ENCODE assay signal across 11 cellular contexts in genomic region chr3:73727117-73727802, GRCh38.
DNase-seq lines count a peak whose midpoint lies in the region; ATAC-seq, FAIRE-seq and TF ChIP-seq lines count a peak whose summit lies in the region.
"Had no signal": no experiment of that assay in that cellular context is flagged by ENCODE, and none has a peak within 500 bp of the region (broad histone marks: within the 10 kb centered on the region; RNA-seq: fewer than 3 reads in every experiment).

No MANE protein-coding gene starts in this region.

- H3K4me3 Mint-ChIP-seq in HFFc6: peak overlapping the region; percentile 77

- H3K27ac ChIP-seq in mammary epithelial cell (ENCODE audit: insufficient read depth, low read depth, low read length): no peak overlapping the region

- H3K9me3 ChIP-seq in mammary epithelial cell (replicated peaks; ENCODE audit: insufficient read depth, low read length): no peaks in the 10 kb centered on the region

- intact Hi-C loops in mammary epithelial cell (cut with micrococcal nuclease): no loop called here

- in situ Hi-C loops in mammary epithelial cell (cut with MboI; ENCODE audit: low sequenced_read_pairs in 2 of 2): no loop called here

- dilution Hi-C loops in mammary epithelial cell (cut with HindIII; ENCODE audit: low sequenced_read_pairs): no loop called here

- H3K27me3 Mint-ChIP-seq in HFFc6 (ENCODE audit: insufficient read depth): no peaks in the 10 kb centered on the region; the same call in 1 of the 2 replicates

- H3K27ac Mint-ChIP-seq in HFFc6: peak overlapping the region; percentile 89
- H3K27ac Mint-ChIP-seq: activated naive CD4-positive, alpha-beta T cell treated with anti-CD3 and anti-CD28 coated beads, Interleukin-2, amount 50 U/mL, for 72 hours had no signal

- H3K27me3 ChIP-seq in mammary epithelial cell (ENCODE audit: insufficient read depth, low read length): no peaks in the 10 kb centered on the region

- H3K4me3 ChIP-seq in mammary epithelial cell (replicated peaks in 1 of 3; ENCODE audit: insufficient read depth in 1 of 3, low read depth in 2 of 3, low read length in 3 of 3): no peak overlapping the region

- 82% methylated on average over 8 of the region's 8 CpGs for WGBS in mammary epithelial cell (ENCODE audit: low coverage, missing lambda C conversion rate)

- H3K36me3 ChIP-seq in mammary epithelial cell (ENCODE audit: insufficient read depth, low read length): no peaks in the 10 kb centered on the region

- H2AFZ ChIP-seq in mammary epithelial cell (ENCODE audit: low read depth, low read length): peak overlapping the region; percentile 76

- no peaks in the 10 kb centered on the region for H3K9me3 Mint-ChIP-seq in HFFc6

- CTCF ChIA-PET in mammary epithelial cell (lab: Charles Lee; ENCODE audit: low non-redundant PET): no interaction called here

- H3K79me2 ChIP-seq in mammary epithelial cell (ENCODE audit: insufficient read depth, low read length): no peaks in the 10 kb centered on the region

- no peak for FAIRE-seq in GM12891 (lab: Jason Lieb, UNC)
- FAIRE-seq: islet of Langerhans had no signal

- ATAC-seq in HG03521 (IDR thresholded peaks at IDR 0.05; ENCODE audit: unreplicated experiment): no peak
- ATAC-seq: activated naive CD4-positive, alpha-beta T cell treated with anti-CD3 and anti-CD28 coated beads, Interleukin-2, amount 50 U/mL, for 72 hours had no signal

- H3K9ac ChIP-seq in mammary epithelial cell (ENCODE audit: insufficient read depth, low read length): no peak overlapping the region

- TF ChIP-seq POLR2A in GM12891 (IDR thresholded peaks at IDR 0.05; ENCODE audit: low read depth, low read length): no peak

- no TSS peak for BruUV-seq in mammary epithelial cell (replicated peaks; lab: Mats Ljungman, UMichigan)

- DNase-seq in HFFc6: peak; percentile 78
- peak; percentile 11 for DNase-seq in mammary epithelial cell
- DNase-seq in iris pigment epithelial cell (ENCODE audit: low read depth): peak; percentile 68
- peak; percentile 93 for DNase-seq in smooth muscle cell of the brain vasculature (ENCODE audit: low read depth, low spot score)
- no peak for DNase-seq in activated naive CD4-positive, alpha-beta T cell treated with anti-CD3 and anti-CD28 coated beads, Interleukin-2, amount 50 U/mL, for 16 hours
- no peak for DNase-seq in NCI-H1105 treated with DMSO at 0.1 percent for 48 hours (lab: John Stamatoyannopoulos, UW)
- DNase-seq in GM12891 (ENCODE audit: insufficient read length, low spot score): no peak
- DNase-seq: MV-4-11 had no signal

- TF ChIP-seq CTCF in HFFc6 (IDR thresholded peaks at IDR 0.05) (no peak), mammary epithelial cell (conservative IDR thresholded peaks at IDR 0.05 in 1 of 2, IDR thresholded peaks at IDR 0.05 in 1 of 2; ENCODE audit: extremely low read depth in 1 of 2, insufficient read depth in 1 of 2, low read depth in 1 of 2, low read length in 2 of 2) (no peak)

- H3K4me1 ChIP-seq in mammary epithelial cell (ENCODE audit: insufficient read depth, low read length): peaks cover 7% of the 10 kb centered on the region

- no peaks in the 10 kb centered on the region for H4K20me1 ChIP-seq in mammary epithelial cell (ENCODE audit: insufficient read depth, low read length)

- no peaks in the 10 kb centered on the region for H3K36me3 Mint-ChIP-seq in HFFc6 (ENCODE audit: low read depth)
- H3K36me3 Mint-ChIP-seq: activated naive CD4-positive, alpha-beta T cell treated with anti-CD3 and anti-CD28 coated beads, Interleukin-2, amount 50 U/mL, for 72 hours had no signal

- H3K4me2 ChIP-seq in mammary epithelial cell (ENCODE audit: insufficient read depth, low read depth, low read length): peak overlapping the region; percentile 23

- H3K4me1 Mint-ChIP-seq in HFFc6 (ENCODE audit: low read depth): peaks cover 39% of the 10 kb centered on the region

TF ChIP-seq in GM12891, 5 proteins besides CTCF, POLR2A, EP300 and RAD21:
- no peak for TF ChIP-seq POU2F2 (IDR thresholded peaks at IDR 0.05; ENCODE audit: low read depth, low read length)
- no peak for TF ChIP-seq POLR2AphosphoS5 (IDR thresholded peaks at IDR 0.05; ENCODE audit: low read depth, low read length)
- no peak for TF ChIP-seq PAX5 (IDR thresholded peaks at IDR 0.05; ENCODE audit: insufficient read depth, low read length, severe bottlenecking)
- TF ChIP-seq TAF1 (IDR thresholded peaks at IDR 0.05; ENCODE audit: low read depth, low read length): no peak
- TF ChIP-seq SPI1 (IDR thresholded peaks at IDR 0.05; ENCODE audit: low read depth, low read length): no peak

Comparison
In these comparisons a context has a peak if more than half of its experiments do, and no peak if none do; other contexts are left out.
1. DNase-seq: peak in HFFc6 (single experiment), mammary epithelial cell (single experiment), iris pigment epithelial cell (single experiment) and smooth muscle cell of the brain vasculature (single experiment); none in activated naive CD4-positive, alpha-beta T cell treated with anti-CD3 and anti-CD28 coated beads, Interleukin-2, amount 50 U/mL, for 16 hours (single experiment), NCI-H1105 treated with DMSO at 0.1 percent for 48 hours (single experiment) and GM12891 (single experiment).